ENCODE assay signal across 10 cellular contexts in genomic region chr6:123965894-123966293, GRCh38.
DNase-seq lines count a peak whose midpoint lies in the region; ATAC-seq, FAIRE-seq and TF ChIP-seq lines count a peak whose summit lies in the region.
"Had no signal": no experiment of that assay in that cellular context is flagged by ENCODE, and none has a peak within 500 bp of the region (broad histone marks: within the 10 kb centered on the region; RNA-seq: fewer than 3 reads in every experiment).

No MANE protein-coding gene starts in this region.

- no peaks in the 10 kb centered on the region for H3K36me3 ChIP-seq in endodermal cell (ENCODE audit: control insufficient read depth, insufficient read depth, low read length)

- FAIRE-seq in GM12891 (lab: Jason Lieb, UNC), result no peak

- no peak overlapping the region for H3K4me3 Mint-ChIP-seq in endodermal cell

- H3K9me3 ChIP-seq in endodermal cell (ENCODE audit: control insufficient read depth, low read length), result no peaks in the 10 kb centered on the region

- TF ChIP-seq POLR2A in GM12891 (IDR thresholded peaks at IDR 0.05; ENCODE audit: low read depth, low read length), result no peak

- peaks cover 3% of the 10 kb centered on the region for H3K4me1 ChIP-seq in endodermal cell (ENCODE audit: control insufficient read depth, insufficient read depth, low read length)

- H3K27me3 Mint-ChIP-seq in endodermal cell (ENCODE audit: insufficient read depth), result peaks cover 17% of the 10 kb centered on the region

- DNase-seq in ELR (ENCODE audit: low read depth), result peak; percentile 3
- peak; percentile 70 for DNase-seq in NCI-H146 treated with DMSO at 0.1 percent for 48 hours (lab: John Stamatoyannopoulos, UW; ENCODE audit: unreplicated experiment)
- peak; percentile 85 for DNase-seq in endodermal cell
- DNase-seq in midbrain (lab: John Stamatoyannopoulos, UW), result peak; percentile 25
- DNase-seq in GM12891 (ENCODE audit: insufficient read length, low spot score), result no peak
- DNase-seq: activated CD8-positive, alpha-beta memory T cell treated with anti-CD3 and anti-CD28 coated beads for 24 hours; NCI-H2171 treated with DMSO at 0.1 percent for 48 hours had no signal

- no peak overlapping the region for H3K9ac ChIP-seq in endodermal cell (ENCODE audit: extremely low read depth, low read length, poor library complexity, severe bottlenecking)

- H3K27ac Mint-ChIP-seq in endodermal cell, result no peak overlapping the region

- peak; percentile 77 for TF ChIP-seq CTCF in endodermal cell (conservative IDR thresholded peaks at IDR 0.05)

- no peaks in the 10 kb centered on the region for H3K36me3 Mint-ChIP-seq in endodermal cell (ENCODE audit: low read depth)

- H3K4me3 ChIP-seq in endodermal cell (ENCODE audit: low read length), result no peak overlapping the region

- ATAC-seq in GM21786 (IDR thresholded peaks at IDR 0.05; ENCODE audit: unreplicated experiment) (no peak), HG02798 (IDR thresholded peaks at IDR 0.05; ENCODE audit: poor library complexity, unreplicated experiment) (no peak), HG02642 (IDR thresholded peaks at IDR 0.05; ENCODE audit: poor library complexity, unreplicated experiment) (no peak)

- H3K4me1 Mint-ChIP-seq in endodermal cell, result peaks cover 10% of the 10 kb centered on the region

- H3K27ac ChIP-seq in endodermal cell (ENCODE audit: low read depth, low read length), result no peak overlapping the region

- WGBS in endodermal cell (ENCODE audit: insufficient coverage in 1 of 2, insufficient read length in 1 of 2), 2 experiments, result 61 to 68% methylated on average over 4 of the region's 4 CpGs

- H3K27me3 ChIP-seq in endodermal cell (ENCODE audit: control insufficient read depth, insufficient read depth, low read length, poor library complexity, severe bottlenecking), result peaks cover 59% of the 10 kb centered on the region

- H3K9me3 Mint-ChIP-seq in endodermal cell, result no peaks in the 10 kb centered on the region

TF ChIP-seq in GM12891, 5 proteins besides CTCF, POLR2A, EP300 and RAD21:
- no peak for TF ChIP-seq PAX5 (IDR thresholded peaks at IDR 0.05; ENCODE audit: insufficient read depth, low read length, severe bottlenecking)
- TF ChIP-seq POLR2AphosphoS5 (IDR thresholded peaks at IDR 0.05; ENCODE audit: low read depth, low read length), result no peak
- TF ChIP-seq SPI1 (IDR thresholded peaks at IDR 0.05; ENCODE audit: low read depth, low read length), result no peak
- TF ChIP-seq TAF1 (IDR thresholded peaks at IDR 0.05; ENCODE audit: low read depth, low read length), result no peak
- no peak for TF ChIP-seq POU2F2 (IDR thresholded peaks at IDR 0.05; ENCODE audit: low read depth, low read length)
